In genomic region chr19:16830679-16831078, GRCh38 we compare ENCODE assay signal across 9 cellular contexts. TPM values are rescaled to one million over a fixed set of nuclear protein-coding genes. Genes with fewer than 3 reads are reported as not detected.
A peak's percentile ranks its signal among the peaks of the same experiment; 100 is the strongest.
DNase-seq lines count a peak whose midpoint lies in the region; ATAC-seq, FAIRE-seq and TF ChIP-seq lines count a peak whose summit lies in the region.
"Had no signal": no experiment of that assay in that cellular context is flagged by ENCODE, and none has a peak within 500 bp of the region (broad histone marks: within the 10 kb centered on the region; RNA-seq: fewer than 3 reads in every experiment).

No MANE protein-coding gene starts in this region.

- no peak overlapping the region for H2AFZ ChIP-seq in smooth muscle cell (ENCODE audit: low read depth)

- peak overlapping the region; percentile 95 for H3K4me3 ChIP-seq in WI38 (ENCODE audit: low read depth, low read length)
- peak overlapping the region; percentile 93 for H3K4me3 ChIP-seq in fibroblast of the aortic adventitia (ENCODE audit: low read depth, low read length)
- peak overlapping the region; percentile 85 for H3K4me3 ChIP-seq in smooth muscle cell
- H3K4me3 ChIP-seq in Peyer's patch, result peak overlapping the region in 1 of 4 donors; percentile 86

- peak overlapping the region; percentile 75 for H3K4me3 Mint-ChIP-seq in activated CD8-positive, alpha-beta memory T cell treated with anti-CD3 and anti-CD28 coated beads, Interleukin-2, amount 10 ng/mL, durations not matched to agents 7 days and 5 days

- no peak overlapping the region for H3K9ac ChIP-seq in smooth muscle cell (ENCODE audit: low read depth)

- ATAC-seq in activated CD8-positive, alpha-beta memory T cell treated with anti-CD3 and anti-CD28 coated beads, Interleukin-2, amount 10 ng/mL, durations not matched to agents 7 days and 5 days, result no peak
- no peak for ATAC-seq in HG02678 (IDR thresholded peaks at IDR 0.05; ENCODE audit: unreplicated experiment)

- peaks cover 16% of the 10 kb centered on the region for H3K27me3 Mint-ChIP-seq in activated CD8-positive, alpha-beta memory T cell treated with anti-CD3 and anti-CD28 coated beads, Interleukin-2, amount 10 ng/mL, durations not matched to agents 7 days and 5 days

- peaks cover 4% of the 10 kb centered on the region for H4K20me1 ChIP-seq in smooth muscle cell (ENCODE audit: low read depth)

- TF ChIP-seq CTCF in WI38 (IDR thresholded peaks at IDR 0.05; ENCODE audit: low read depth, low read length) (no peak), fibroblast of the aortic adventitia (IDR thresholded peaks at IDR 0.05; ENCODE audit: insufficient read depth, low read length) (no peak), smooth muscle cell (IDR thresholded peaks at IDR 0.05; ENCODE audit: borderline replicate concordance, insufficient read depth, poor library complexity, severe bottlenecking) (no peak), Peyer's patch (IDR thresholded peaks at IDR 0.05) (no peak)

- no peak overlapping the region for H3K27ac Mint-ChIP-seq in activated CD8-positive, alpha-beta memory T cell treated with anti-CD3 and anti-CD28 coated beads, Interleukin-2, amount 10 ng/mL, durations not matched to agents 7 days and 5 days

- H3K9me3 ChIP-seq in smooth muscle cell (replicated peaks; ENCODE audit: low read depth) (no peaks in the 10 kb centered on the region), Peyer's patch (no peaks in the 10 kb centered on the region)

- H3F3A ChIP-seq in smooth muscle cell (ENCODE audit: low read depth), result peaks cover 2% of the 10 kb centered on the region

- no peak for FAIRE-seq in GM12891 (lab: Jason Lieb, UNC)

- peaks cover 2% of the 10 kb centered on the region for H3K36me3 ChIP-seq in smooth muscle cell (ENCODE audit: low read depth)
- peaks cover 0 to 42% (median 0%) of the 10 kb centered on the region in 3 donors for H3K36me3 ChIP-seq in Peyer's patch

- H3K27me3 ChIP-seq in smooth muscle cell (ENCODE audit: low read depth), result no peaks in the 10 kb centered on the region
- H3K27me3 ChIP-seq in Peyer's patch, result no peaks in the 10 kb centered on the region

- H3K4me1 ChIP-seq in smooth muscle cell (ENCODE audit: low read depth) (no peaks in the 10 kb centered on the region), Peyer's patch (peaks cover 0 to 19% (median 7%) of the 10 kb centered on the region in 4 donors)

- no peaks in the 10 kb centered on the region for H3K9me3 Mint-ChIP-seq in activated CD8-positive, alpha-beta memory T cell treated with anti-CD3 and anti-CD28 coated beads, Interleukin-2, amount 10 ng/mL, durations not matched to agents 7 days and 5 days (ENCODE audit: low read depth)

- no peak for DNase-seq in activated CD8-positive, alpha-beta memory T cell treated with anti-CD3 and anti-CD28 coated beads, Interleukin-2, amount 10 ng/mL, durations not matched to agents 7 days and 5 days
- DNase-seq in activated CD8-positive, alpha-beta memory T cell treated with anti-CD3 and anti-CD28 coated beads, Interleukin-2, amount 50 U/mL, for 4 hours, result no peak
- DNase-seq in fibroblast of the aortic adventitia (ENCODE audit: low read depth) (peak; percentile 54), smooth muscle cell (lab: John Stamatoyannopoulos, UW; ENCODE audit: unreplicated experiment) (no peak), GM12891 (ENCODE audit: insufficient read length, low spot score) (no peak), Peyer's patch (no peak)
- DNase-seq: NCI-H446 had no signal

- no peak for TF ChIP-seq POLR2A in GM12891 (IDR thresholded peaks at IDR 0.05; ENCODE audit: low read depth, low read length)
- no peak for TF ChIP-seq POLR2A in Peyer's patch (IDR thresholded peaks at IDR 0.05)

- WGBS in smooth muscle cell (ENCODE audit: low lambda C conversion rate), result 98% methylated on average over 3 of the region's 3 CpGs

- H3K79me2 ChIP-seq in smooth muscle cell (ENCODE audit: low read depth), result peaks cover 17% of the 10 kb centered on the region

- peaks cover 14% of the 10 kb centered on the region for H3K36me3 Mint-ChIP-seq in activated CD8-positive, alpha-beta memory T cell treated with anti-CD3 and anti-CD28 coated beads, Interleukin-2, amount 10 ng/mL, durations not matched to agents 7 days and 5 days

- CTCF ChIA-PET in activated CD8-positive, alpha-beta memory T cell treated with anti-CD3 and anti-CD28 coated beads, Interleukin-2, amount 10 ng/mL, durations not matched to agents 7 days and 5 days (lab: Charles Lee), result no interaction called here

- peak overlapping the region; percentile 99 for H3K4me2 ChIP-seq in smooth muscle cell

- no peak overlapping the region for H3K27ac ChIP-seq in smooth muscle cell (ENCODE audit: low read depth)
- no peak overlapping the region for H3K27ac ChIP-seq in Peyer's patch

- peaks cover 16% of the 10 kb centered on the region for H3K4me1 Mint-ChIP-seq in activated CD8-positive, alpha-beta memory T cell treated with anti-CD3 and anti-CD28 coated beads, Interleukin-2, amount 10 ng/mL, durations not matched to agents 7 days and 5 days

TF ChIP-seq in GM12891, 5 proteins besides CTCF, POLR2A, EP300 and RAD21:
- TF ChIP-seq TAF1 (IDR thresholded peaks at IDR 0.05; ENCODE audit: low read depth, low read length), result no peak
- no peak for TF ChIP-seq POLR2AphosphoS5 (IDR thresholded peaks at IDR 0.05; ENCODE audit: low read depth, low read length)
- no peak for TF ChIP-seq SPI1 (IDR thresholded peaks at IDR 0.05; ENCODE audit: low read depth, low read length)
- TF ChIP-seq POU2F2 (IDR thresholded peaks at IDR 0.05; ENCODE audit: low read depth, low read length), result no peak
- no peak for TF ChIP-seq PAX5 (IDR thresholded peaks at IDR 0.05; ENCODE audit: insufficient read depth, low read length, severe bottlenecking)

RNA-seq across cellular contexts. Expression of gene SIN3B, which starts 1.5 kb away (rescaled TPM):
- total RNA-seq in activated CD8-positive, alpha-beta memory T cell treated with anti-CD3 and anti-CD28 coated beads, Interleukin-2, amount 10 ng/mL, durations not matched to agents 7 days and 5 days, result 10 to 100 TPM; 29.1 to 30.5 TPM
- 19.1 and 19.9 TPM in 2 replicates for total RNA-seq in fibroblast of the aortic adventitia (ENCODE audit: low replicate concordance)
- 22.4 and 25.1 TPM in 2 replicates for total RNA-seq in smooth muscle cell
- polyA plus RNA-seq in smooth muscle cell, result 16.5 and 29.2 TPM in 2 replicates
- polyA plus RNA-seq in GM12891 (2012; ENCODE audit: low read depth, missing spikeins), result 18.9 TPM
- total RNA-seq in Peyer's patch, result 100 to 1,000 TPM in 1 of 4 donors, 10 to 100 TPM in 3; 32.4 to 459 (median 86.2) TPM

RNA-seq across cellular contexts. Expression of gene F2RL3, which starts 58.1 kb away (rescaled TPM):
- under 1 TPM; 0.12 to 0.59 TPM for total RNA-seq in activated CD8-positive, alpha-beta memory T cell treated with anti-CD3 and anti-CD28 coated beads, Interleukin-2, amount 10 ng/mL, durations not matched to agents 7 days and 5 days
- not detected in 2 replicates for total RNA-seq in fibroblast of the aortic adventitia (ENCODE audit: low replicate concordance)
- total RNA-seq in smooth muscle cell, result 0.04 and 2.1 TPM in 2 replicates
- polyA plus RNA-seq in smooth muscle cell, result 1.2 and 2.2 TPM in 2 replicates
- 0.21 TPM for polyA plus RNA-seq in GM12891 (2012; ENCODE audit: low read depth, missing spikeins)
- total RNA-seq in Peyer's patch, result 10 to 100 TPM in 1 of 4 donors, 1 to 10 TPM in 3; 3.9 to 11.6 (median 5.1) TPM
